ENCODE assay signal across 27 cellular contexts in the genomic region with DNA sequence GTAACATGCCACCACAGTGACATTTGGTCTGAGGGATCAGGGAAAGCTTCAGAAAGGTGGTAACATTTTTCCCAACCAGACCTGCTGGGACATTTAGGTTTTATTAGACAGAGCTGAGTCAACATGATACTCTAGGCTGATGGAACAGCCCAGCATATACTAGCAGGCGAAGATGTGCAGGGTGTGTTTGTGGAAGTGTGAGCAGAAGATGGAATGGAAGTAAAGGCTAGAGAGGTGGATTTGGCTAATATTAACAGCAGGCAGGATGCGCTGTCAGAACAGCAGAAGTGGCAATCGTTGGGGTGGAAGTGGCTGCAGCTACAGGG.
"Had no signal": no experiment of that assay in that cellular context is flagged by ENCODE, and none has a peak within 500 bp of the region (broad histone marks: within the 10 kb centered on the region; RNA-seq: fewer than 3 reads in every experiment).

No MANE protein-coding gene starts in this region.

- H3K27me3 ChIP-seq: ascending aorta, MG63, SJCRH30 had no signal

- H3K36me3 ChIP-seq: ascending aorta, MG63, SJCRH30 had no signal

- H3K9me3 Mint-ChIP-seq: activated naive CD8-positive, alpha-beta T cell treated with anti-CD3 and anti-CD28 coated beads, Interleukin-2, amount 10 ng/mL, durations not matched to agents 7 days and 5 days had no signal

- H3K4me1 ChIP-seq: ascending aorta had no signal

- DNase-seq: activated CD4-positive, alpha-beta T cell treated with anti-CD3 and anti-CD28 coated beads for 1 hour; activated CD4-positive, alpha-beta T cell treated with anti-CD3 and anti-CD28 coated beads for 48 hours; activated CD4-positive, alpha-beta T cell treated with anti-CD3 and anti-CD28 coated beads, Interleukin-2, amount 50 U/mL, for 4 hours; activated CD4-positive, CD25-positive, alpha-beta regulatory T cell; activated CD8-positive, alpha-beta T cell treated with anti-CD3 and anti-CD28 coated beads for 36 hours; activated effector memory CD4-positive, alpha-beta T cell treated with anti-CD3 and anti-CD28 coated beads, Interleukin-2, amount 50 U/mL, for 16 hours; activated naive CD4-positive, alpha-beta T cell; activated naive CD8-positive, alpha-beta T cell treated with anti-CD3 and anti-CD28 coated beads, Interleukin-2, amount 10 ng/mL, durations not matched to agents 7 days and 5 days; activated T-cell treated with anti-CD3 and anti-CD28 coated beads, Interleukin-2, amount 50 U/mL, for 1 hour; activated T-cell treated with anti-CD3 and anti-CD28 coated beads, Interleukin-2, amount 50 U/mL, for 72 hours; Kasumi-1; KG1; MG63; NCI-H1048; NCI-H1105 treated with DMSO at 0.1 percent for 48 hours; NCI-H187; NCI-H2107; NCI-H774; T-cell; T-helper 17 cell had no signal

- H3K4me1 Mint-ChIP-seq: activated naive CD4-positive, alpha-beta T cell treated with anti-CD3 and anti-CD28 coated beads, Interleukin-2, amount 50 U/mL, for 24 hours; activated T-helper 17 cell treated with anti-CD3 and anti-CD28 coated beads, Interleukin-2, amount 50 U/mL, for 72 hours; T-cell; T-helper 17 cell had no signal

- ATAC-seq: activated CD8-positive, alpha-beta T cell treated with anti-CD3 and anti-CD28 coated beads for 36 hours; activated T-cell treated with anti-CD3 and anti-CD28 coated beads, Interleukin-2, amount 50 U/mL, for 72 hours; activated T-helper 17 cell treated with anti-CD3 and anti-CD28 coated beads, Interleukin-2, amount 50 U/mL, for 72 hours; Panc1; T-cell; T-helper 17 cell had no signal

- H3K9me3 ChIP-seq: ascending aorta, MG63, SJCRH30 had no signal

- H3K27ac Mint-ChIP-seq: activated CD8-positive, alpha-beta T cell treated with anti-CD3 and anti-CD28 coated beads for 36 hours; activated naive CD4-positive, alpha-beta T cell treated with anti-CD3 and anti-CD28 coated beads, Interleukin-2, amount 50 U/mL, for 24 hours; activated naive CD8-positive, alpha-beta T cell treated with anti-CD3 and anti-CD28 coated beads, Interleukin-2, amount 10 ng/mL, durations not matched to agents 7 days and 5 days; activated T-cell treated with anti-CD3 and anti-CD28 coated beads, Interleukin-2, amount 50 U/mL, for 72 hours; activated T-helper 17 cell treated with anti-CD3 and anti-CD28 coated beads, Interleukin-2, amount 50 U/mL, for 72 hours; T-cell; T-helper 17 cell had no signal

- H3K4me3 ChIP-seq: ascending aorta, MG63, SJCRH30, SK-N-MC had no signal

- H3K36me3 Mint-ChIP-seq: activated naive CD8-positive, alpha-beta T cell treated with anti-CD3 and anti-CD28 coated beads, Interleukin-2, amount 10 ng/mL, durations not matched to agents 7 days and 5 days; T-cell had no signal

- H3K4me3 Mint-ChIP-seq: activated CD8-positive, alpha-beta T cell treated with anti-CD3 and anti-CD28 coated beads for 36 hours; activated naive CD4-positive, alpha-beta T cell treated with anti-CD3 and anti-CD28 coated beads, Interleukin-2, amount 50 U/mL, for 24 hours; activated naive CD8-positive, alpha-beta T cell treated with anti-CD3 and anti-CD28 coated beads, Interleukin-2, amount 10 ng/mL, durations not matched to agents 7 days and 5 days; activated T-cell treated with anti-CD3 and anti-CD28 coated beads, Interleukin-2, amount 50 U/mL, for 72 hours; activated T-helper 17 cell treated with anti-CD3 and anti-CD28 coated beads, Interleukin-2, amount 50 U/mL, for 72 hours; T-cell; T-helper 17 cell had no signal

- H3K27me3 Mint-ChIP-seq: activated CD8-positive, alpha-beta T cell treated with anti-CD3 and anti-CD28 coated beads for 36 hours; activated naive CD8-positive, alpha-beta T cell treated with anti-CD3 and anti-CD28 coated beads, Interleukin-2, amount 10 ng/mL, durations not matched to agents 7 days and 5 days; activated T-helper 17 cell treated with anti-CD3 and anti-CD28 coated beads, Interleukin-2, amount 50 U/mL, for 72 hours; T-helper 17 cell had no signal

- H3K27ac ChIP-seq: ascending aorta, SJCRH30, SK-N-MC, VCaP had no signal
